ENCODE assay signal across 8 cellular contexts in genomic region chr7:157397751-157398691, GRCh38.
A peak's percentile ranks its signal among the peaks of the same experiment; 100 is the strongest.
DNase-seq lines count a peak whose midpoint lies in the region; ATAC-seq, FAIRE-seq and TF ChIP-seq lines count a peak whose summit lies in the region.

No MANE protein-coding gene starts in this region.

- H2BK12ac ChIP-seq in H9 (ENCODE audit: insufficient read length, low read depth, low read length) (no peak overlapping the region), mesenchymal stem cell (ENCODE audit: low read length in 2 of 2) (no peak overlapping the region)

- no peaks in the 10 kb centered on the region for H3K23me2 ChIP-seq in H9 (ENCODE audit: insufficient read length, low read depth, low read length, poor library complexity, severe bottlenecking)

- H3K18ac ChIP-seq in H9 (ENCODE audit: insufficient read length, low read depth, low read length) (no peak overlapping the region), mesenchymal stem cell (ENCODE audit: low read depth in 1 of 2, low read length in 2 of 2) (peak overlapping the region in 1 of 2 experiments; percentile 22)

- H3K27ac Mint-ChIP-seq in Caco-2 (ENCODE audit: unreplicated experiment) (peak overlapping the region; percentile 70), H9 (peak overlapping the region in 2 of 3 experiments; percentile 76 to 98; a peak in 5 of 7 replicates)

- H2BK120ac ChIP-seq in H9 (ENCODE audit: low read depth, low read length, poor library complexity, severe bottlenecking), result no peak overlapping the region
- no peak overlapping the region for H2BK120ac ChIP-seq in mesenchymal stem cell (ENCODE audit: low read depth, low read length)

- H2AFZ ChIP-seq in H9 (ENCODE audit: low read length) (no peak overlapping the region), OCI-LY3 (ENCODE audit: low read depth, low read length) (no peak overlapping the region), mesenchymal stem cell (ENCODE audit: low read depth, low read length) (no peak overlapping the region)

- H3K36me3 Mint-ChIP-seq in Caco-2 (ENCODE audit: insufficient read depth, unreplicated experiment), result peaks cover 54% of the 10 kb centered on the region
- peaks cover 30 to 56% (median 41%) of the 10 kb centered on the region in 3 experiments for H3K36me3 Mint-ChIP-seq in H9 (ENCODE audit: insufficient read depth in 1 of 3, low read depth in 3 of 3)

- H3K4me2 ChIP-seq in H9 (ENCODE audit: insufficient read depth, insufficient read length, low read length), result no peak overlapping the region
- no peak overlapping the region for H3K4me2 ChIP-seq in OCI-LY3 (ENCODE audit: low read length)
- peak overlapping the region; percentile 67 for H3K4me2 ChIP-seq in mesenchymal stem cell (ENCODE audit: low read length, poor library complexity, severe bottlenecking)

- no peak overlapping the region for H3K56ac ChIP-seq in H9 (ENCODE audit: insufficient read length, low read depth, low read length)

- H3K9me3 ChIP-seq in Caco-2, result no peaks in the 10 kb centered on the region
- H3K9me3 ChIP-seq in H9 (ENCODE audit: control insufficient read depth, low read depth, low read length), result no peaks in the 10 kb centered on the region
- no peaks in the 10 kb centered on the region for H3K9me3 ChIP-seq in OCI-LY3 (ENCODE audit: insufficient read depth, low read length)
- no peaks in the 10 kb centered on the region for H3K9me3 ChIP-seq in mesenchymal stem cell (ENCODE audit: control insufficient read depth, low read length)

- H3K9ac ChIP-seq in H9 (ENCODE audit: extremely low read depth, insufficient read length, low read length), result no peak overlapping the region
- H3K9ac ChIP-seq in OCI-LY3 (ENCODE audit: low read length), result no peak overlapping the region
- H3K9ac ChIP-seq in mesenchymal stem cell (ENCODE audit: low read length), result peak overlapping the region; percentile 84

- no TSS peak for BruUV-seq in Caco-2 (replicated peaks; lab: Mats Ljungman, UMichigan)

- H3K4me3 ChIP-seq in Caco-2 (ENCODE audit: low read depth, low read length), result no peak overlapping the region
- H3K4me3 ChIP-seq in OCI-LY3 (ENCODE audit: low read length), result no peak overlapping the region
- H3K4me3 ChIP-seq in mesenchymal stem cell (ENCODE audit: insufficient read depth in 1 of 2, low read depth in 1 of 2, low read length in 2 of 2), result peak overlapping the region in 1 of 2 experiments; percentile 45

- intact Hi-C loops in Caco-2 (cut with micrococcal nuclease; ENCODE audit: unreplicated experiment), result loop anchor here (2.0 kb wide), 1 partner anchor 25 kb away; no protein-coding TSS in a partner anchor

- H3K23ac ChIP-seq in H9 (ENCODE audit: insufficient read length, low read depth, low read length), result no peak overlapping the region
- H3K23ac ChIP-seq in mesenchymal stem cell (ENCODE audit: low read length in 2 of 2), result peak overlapping the region in 1 of 2 experiments; percentile 35

- H3K27me3 Mint-ChIP-seq in Caco-2 (ENCODE audit: insufficient read depth, unreplicated experiment), result no peaks in the 10 kb centered on the region
- H3K27me3 Mint-ChIP-seq in H9 (ENCODE audit: low read depth), result no peaks in the 10 kb centered on the region

- no peaks in the 10 kb centered on the region for H3K27me3 ChIP-seq in Caco-2 (replicated peaks; ENCODE audit: control insufficient read depth, insufficient read depth, low read length)
- H3K27me3 ChIP-seq in H9 (ENCODE audit: insufficient read depth, low read length), result no peaks in the 10 kb centered on the region
- H3K27me3 ChIP-seq in OCI-LY3 (ENCODE audit: low read depth, low read length), result no peaks in the 10 kb centered on the region
- no peaks in the 10 kb centered on the region for H3K27me3 ChIP-seq in mesenchymal stem cell (ENCODE audit: control insufficient read depth in 1 of 2, insufficient read depth in 1 of 2, low read length in 2 of 2)

- H3K14ac ChIP-seq in H9 (ENCODE audit: insufficient read depth, low read length) (no peak overlapping the region), mesenchymal stem cell (ENCODE audit: low read length in 2 of 2) (no peak overlapping the region)

- no peak overlapping the region for H4K5ac ChIP-seq in H9 (ENCODE audit: insufficient read length, low read depth, low read length)

- no peak overlapping the region for H3T11ph ChIP-seq in H9 (ENCODE audit: low read length)

- no peak for FAIRE-seq in HTR-8/SVneo (lab: Jason Lieb, UNC)

- H3K36me3 ChIP-seq in Caco-2 (ENCODE audit: control insufficient read depth, insufficient read depth, low read length) (peaks cover 3% of the 10 kb centered on the region), OCI-LY3 (replicated peaks; ENCODE audit: low read depth, low read length) (peaks cover 4% of the 10 kb centered on the region), mesenchymal stem cell (ENCODE audit: control insufficient read depth in 1 of 2, insufficient read depth in 2 of 2, low read depth in 1 of 2, low read length in 2 of 2) (peaks cover 38 to 60% of the 10 kb centered on the region in 2 experiments)

- H2AK5ac ChIP-seq in H9 (ENCODE audit: insufficient read length, low read length) (no peak overlapping the region), mesenchymal stem cell (ENCODE audit: low read length, severe bottlenecking) (peak overlapping the region; percentile 94)

- H3K9me3 Mint-ChIP-seq in Caco-2 (ENCODE audit: unreplicated experiment) (no peaks in the 10 kb centered on the region), H9 (no peaks in the 10 kb centered on the region)

- CTCF ChIA-PET in Caco-2 (lab: Charles Lee), result interaction anchor here (0.6 to 1.9 kb wide), 3 partner anchors 8 to 1579 kb away, joined by 3 to 5 read pairs (median 3); no protein-coding TSS in a partner anchor

- H2BK20ac ChIP-seq in H9 (ENCODE audit: low read depth, low read length, poor library complexity, severe bottlenecking), result no peak overlapping the region

- H4K91ac ChIP-seq in H9 (ENCODE audit: insufficient read length, low read depth, low read length) (no peak overlapping the region), mesenchymal stem cell (ENCODE audit: low read length) (peak overlapping the region; percentile 55)

- peaks cover 7% of the 10 kb centered on the region; the same call in 1 of the 2 replicates for H3K79me2 ChIP-seq in H9 (ENCODE audit: insufficient read depth, low read length)
- H3K79me2 ChIP-seq in OCI-LY3 (ENCODE audit: low read length), result peaks cover 2% of the 10 kb centered on the region; the same call in 1 of the 2 replicates

- H3K4ac ChIP-seq in H9 (ENCODE audit: low read depth, low read length) (no peak overlapping the region), mesenchymal stem cell (ENCODE audit: low read depth in 1 of 2, low read length in 2 of 2) (peak overlapping the region in 1 of 2 experiments; percentile 86)

- POLR2A ChIA-PET in Caco-2 (lab: Charles Lee), result no interaction called here

- H2BK15ac ChIP-seq in H9 (ENCODE audit: low read depth, low read length) (no peak overlapping the region), mesenchymal stem cell (ENCODE audit: low read depth, poor library complexity, severe bottlenecking) (peak overlapping the region; percentile 39)

- DNase-seq in Caco-2, result peak; percentile 78 to 79
- peak; percentile 72 for DNase-seq in H9
- peak; percentile 62 for DNase-seq in dedifferentiated amniotic fluid mesenchymal stem cell (ENCODE audit: extremely low spot score)
- peak; percentile 51 for DNase-seq in mesenchymal stem cell
- DNase-seq in HTR-8/SVneo (ENCODE audit: insufficient read length, low spot score), result no peak

- H3K27ac ChIP-seq in H9 (ENCODE audit: insufficient read length, low read depth, low read length) (no peak overlapping the region), OCI-LY3 (ENCODE audit: low read length) (no peak overlapping the region), mesenchymal stem cell (ENCODE audit: low read length, poor library complexity, severe bottlenecking) (peak overlapping the region; percentile 97)

- no peak for ATAC-seq in GM19328 (IDR thresholded peaks at IDR 0.05; ENCODE audit: unreplicated experiment)
- ATAC-seq in GM19463 (IDR thresholded peaks at IDR 0.05; ENCODE audit: unreplicated experiment), result no peak

- H3K4me1 Mint-ChIP-seq in Caco-2 (ENCODE audit: low read depth, unreplicated experiment) (peaks cover 19% of the 10 kb centered on the region), H9 (peaks cover 7 to 8% of the 10 kb centered on the region in 2 experiments; a peak in 3 of 4 replicates)

- H3K79me1 ChIP-seq in H9 (ENCODE audit: insufficient read depth, low read depth, low read length, poor library complexity, severe bottlenecking) (peaks cover 6% of the 10 kb centered on the region), mesenchymal stem cell (replicated peaks; ENCODE audit: low read length, poor library complexity, severe bottlenecking) (peaks cover 36% of the 10 kb centered on the region)

- H4K8ac ChIP-seq in H9 (replicated peaks; ENCODE audit: insufficient read length, low read depth, low read length) (no peak overlapping the region), mesenchymal stem cell (ENCODE audit: low read length) (peak overlapping the region; percentile 80)

- peak overlapping the region; percentile 45 for H3K4me3 Mint-ChIP-seq in Caco-2 (ENCODE audit: unreplicated experiment)
- H3K4me3 Mint-ChIP-seq in H9, result no peak overlapping the region; a peak in 1 of 5 replicates

- no peak overlapping the region for H2BK5ac ChIP-seq in H9 (ENCODE audit: insufficient read length, low read length)
- H2BK5ac ChIP-seq in mesenchymal stem cell (ENCODE audit: low read depth, low read length, poor library complexity, severe bottlenecking), result no peak overlapping the region

- no CpG with 5 or more reads among the region's 23 CpGs for WGBS in H9 (ENCODE audit: extremely low coverage, insufficient read length, low lambda C conversion rate)
- 70% methylated on average over 22 of the region's 23 CpGs for WGBS in mesenchymal stem cell

- TF ChIP-seq CTCF in Caco-2 (IDR thresholded peaks at IDR 0.05; ENCODE audit: insufficient read depth in 1 of 2, low read depth in 1 of 2, low read length in 1 of 2, severe bottlenecking in 1 of 2, unreplicated experiment in 1 of 2), result peak; percentile 66 to 72
- peak; percentile 72 for TF ChIP-seq CTCF in H9 (conservative IDR thresholded peaks at IDR 0.05)
- peak; percentile 28 for TF ChIP-seq CTCF in OCI-LY3 (IDR thresholded peaks at IDR 0.05; ENCODE audit: low read depth, low read length)

- H4K20me1 ChIP-seq in H9 (ENCODE audit: control insufficient read depth, insufficient read depth, insufficient read length), result no peaks in the 10 kb centered on the region
- no peaks in the 10 kb centered on the region for H4K20me1 ChIP-seq in OCI-LY3 (ENCODE audit: insufficient read depth, low read length)

- H3K4me1 ChIP-seq in Caco-2, result peaks cover 14% of the 10 kb centered on the region
- H3K4me1 ChIP-seq in H9 (ENCODE audit: insufficient read depth, low read length), result no peaks in the 10 kb centered on the region
- H3K4me1 ChIP-seq in OCI-LY3 (ENCODE audit: low read length), result no peaks in the 10 kb centered on the region
- peaks cover 42% of the 10 kb centered on the region for H3K4me1 ChIP-seq in mesenchymal stem cell (ENCODE audit: control insufficient read depth, insufficient read depth, low read depth, low read length)
